ENCODE assay signal across 15 cellular contexts in genomic region chr11:66237867-66238266, GRCh38. TPM values are rescaled to one million over a fixed set of nuclear protein-coding genes. Genes with fewer than 3 reads are reported as not detected.
DNase-seq lines count a peak whose midpoint lies in the region; ATAC-seq and TF ChIP-seq lines count a peak whose summit lies in the region.
"Had no signal": no experiment of that assay in that cellular context is flagged by ENCODE, and none has a peak within 500 bp of the region (broad histone marks: within the 10 kb centered on the region; RNA-seq: fewer than 3 reads in every experiment).

No MANE protein-coding gene starts in this region.

- H3K27ac Mint-ChIP-seq in CD4-positive, CD25-positive, alpha-beta regulatory T cell: peak overlapping the region in 2 of 3 donors; percentile 20 to 83
- H3K27ac Mint-ChIP-seq in immature natural killer cell (peak overlapping the region; percentile 78 to 88 (median 88)), HFFc6 (no peak overlapping the region)

- no peaks in the 10 kb centered on the region for H3K27me3 Mint-ChIP-seq in CD4-positive, CD25-positive, alpha-beta regulatory T cell
- H3K27me3 Mint-ChIP-seq in immature natural killer cell (ENCODE audit: low read depth in 3 of 3) (peaks cover 3 to 9% (median 8%) of the 10 kb centered on the region in 3 donors), HFFc6 (ENCODE audit: insufficient read depth) (peaks cover 3% of the 10 kb centered on the region; the same call in 1 of the 2 replicates)
- H3K27me3 Mint-ChIP-seq: CD8-positive, alpha-beta memory T cell had no signal

- H3K4me2 ChIP-seq in BLaER1: peak overlapping the region; percentile 79
- H3K4me2 ChIP-seq: PC-9 had no signal

- H3K4me1 Mint-ChIP-seq in CD4-positive, CD25-positive, alpha-beta regulatory T cell: peaks cover 0 to 5% (median 0%) of the 10 kb centered on the region in 4 donors
- H3K4me1 Mint-ChIP-seq in immature natural killer cell (peaks cover 27 to 30% of the 10 kb centered on the region in 2 donors), HFFc6 (ENCODE audit: low read depth) (no peaks in the 10 kb centered on the region)
- H3K4me1 Mint-ChIP-seq: CD8-positive, alpha-beta memory T cell had no signal

- H3K36me3 Mint-ChIP-seq in CD4-positive, CD25-positive, alpha-beta regulatory T cell: peaks cover 51% of the 10 kb centered on the region
- H3K36me3 Mint-ChIP-seq in immature natural killer cell (peaks cover 19 to 49% (median 30%) of the 10 kb centered on the region in 3 donors), HFFc6 (ENCODE audit: low read depth) (peaks cover 11% of the 10 kb centered on the region; the same call in 1 of the 2 replicates)

- H3K27ac ChIP-seq in BLaER1 (peak overlapping the region; percentile 93), VCaP (no peak overlapping the region)
- no peak overlapping the region for H3K27ac ChIP-seq in CD4-positive, CD25-positive, alpha-beta regulatory T cell (ENCODE audit: insufficient read depth, low read length, poor library complexity, severe bottlenecking)
- H3K27ac ChIP-seq: PC-9 had no signal

- DNase-seq in CD4-positive, CD25-positive, alpha-beta regulatory T cell: no peak
- no peak for DNase-seq in immature natural killer cell
- no peak for DNase-seq in superior temporal gyrus (ENCODE audit: extremely low spot score)
- no peak for DNase-seq in HFFc6
- DNase-seq: CD8-positive, alpha-beta memory T cell; DMS79; KG1; NCI-H1436; NCI-H2029 treated with DMSO at 0.1 percent for 48 hours; NCI-H82; PC-9 had no signal

- ATAC-seq in CD4-positive, CD25-positive, alpha-beta regulatory T cell (ENCODE audit: low read depth in 2 of 2): no peak
- ATAC-seq in GM21786 (IDR thresholded peaks at IDR 0.05; ENCODE audit: unreplicated experiment): no peak
- ATAC-seq: HepG2 had no signal

- TF ChIP-seq CTCF in VCaP (conservative IDR thresholded peaks at IDR 0.05) (peak; percentile 45), HFFc6 (IDR thresholded peaks at IDR 0.05) (no peak)

- no peaks in the 10 kb centered on the region for H3K9me3 ChIP-seq in BLaER1
- no peaks in the 10 kb centered on the region for H3K9me3 ChIP-seq in CD4-positive, CD25-positive, alpha-beta regulatory T cell (ENCODE audit: control insufficient read depth in 2 of 2, low read length in 2 of 2)

- no peak overlapping the region for H3K4me3 ChIP-seq in BLaER1
- no peak overlapping the region for H3K4me3 ChIP-seq in CD4-positive, CD25-positive, alpha-beta regulatory T cell (ENCODE audit: low read depth, low read length)
- H3K4me3 ChIP-seq: PC-9 had no signal

- no peaks in the 10 kb centered on the region for H3K9me3 Mint-ChIP-seq in CD4-positive, CD25-positive, alpha-beta regulatory T cell
- H3K9me3 Mint-ChIP-seq in immature natural killer cell (no peaks in the 10 kb centered on the region), HFFc6 (no peaks in the 10 kb centered on the region)
- H3K9me3 Mint-ChIP-seq: CD8-positive, alpha-beta memory T cell had no signal

- H3K36me3 ChIP-seq in BLaER1: peaks cover 43% of the 10 kb centered on the region
- H3K36me3 ChIP-seq in CD4-positive, CD25-positive, alpha-beta regulatory T cell (ENCODE audit: control insufficient read depth, insufficient read depth, low read length): peaks cover 88% of the 10 kb centered on the region

- H3K27me3 ChIP-seq in BLaER1: no peaks in the 10 kb centered on the region
- no peaks in the 10 kb centered on the region for H3K27me3 ChIP-seq in CD4-positive, CD25-positive, alpha-beta regulatory T cell (ENCODE audit: control insufficient read depth, insufficient read depth, low read length)

- peaks cover 93% of the 10 kb centered on the region for H3K4me1 ChIP-seq in BLaER1
- H3K4me1 ChIP-seq in CD4-positive, CD25-positive, alpha-beta regulatory T cell (ENCODE audit: control insufficient read depth, insufficient read depth, low read length, poor library complexity, severe bottlenecking): no peaks in the 10 kb centered on the region

- no peaks in the 10 kb centered on the region for H4K20me1 ChIP-seq in BLaER1

- no peak overlapping the region for H3K4me3 Mint-ChIP-seq in CD4-positive, CD25-positive, alpha-beta regulatory T cell
- H3K4me3 Mint-ChIP-seq in immature natural killer cell: peak overlapping the region; percentile 52 to 80 (median 58)
- no peak overlapping the region for H3K4me3 Mint-ChIP-seq in HFFc6
- H3K4me3 Mint-ChIP-seq: CD8-positive, alpha-beta memory T cell had no signal

- H3K9ac ChIP-seq in BLaER1: no peak overlapping the region

RNA-seq across cellular contexts. Expression of gene KLC2, which starts 19.6 kb away (rescaled TPM):
- 42.1 TPM for total RNA-seq in CD4-positive, CD25-positive, alpha-beta regulatory T cell
- 1 to 10 TPM; 2.5 to 3.8 (median 3.3) TPM for polyA plus RNA-seq in CD4-positive, CD25-positive, alpha-beta regulatory T cell
- 1 to 10 TPM; 1.6 to 7.1 (median 3.9) TPM for polyA plus RNA-seq in immature natural killer cell
- total RNA-seq in HFFc6 (2021; fragmentation: NEBNext Ultra II Directional; extraction: Animal tissue kit (Norgen Biotek cat#: 25700)): 10 to 100 TPM; 43.4 to 51.9 (median 46.0) TPM

RNA-seq across cellular contexts. Expression of gene RAB1B, which starts 30.6 kb away (rescaled TPM):
- 79.6 TPM for total RNA-seq in CD4-positive, CD25-positive, alpha-beta regulatory T cell
- 10 to 100 TPM; 13.1 to 19.6 (median 15.1) TPM for polyA plus RNA-seq in CD4-positive, CD25-positive, alpha-beta regulatory T cell
- 10 to 100 TPM; 22.9 to 33.2 (median 25.8) TPM for polyA plus RNA-seq in immature natural killer cell
- total RNA-seq in HFFc6 (2021; fragmentation: NEBNext Ultra II Directional; extraction: Animal tissue kit (Norgen Biotek cat#: 25700)): 100 to 1,000 TPM; 220 to 272 (median 246) TPM

RNA-seq across cellular contexts. Expression of gene CNIH2, which starts 40.1 kb away (rescaled TPM):
- total RNA-seq in CD4-positive, CD25-positive, alpha-beta regulatory T cell: 4.5 TPM
- polyA plus RNA-seq in CD4-positive, CD25-positive, alpha-beta regulatory T cell: not detected
- not detected for polyA plus RNA-seq in immature natural killer cell
- 1 to 10 TPM in 3 of 6 experiments, under 1 TPM in 3; 0.73 to 1.9 (median 1.1) TPM for total RNA-seq in HFFc6 (2021; fragmentation: NEBNext Ultra II Directional; extraction: Animal tissue kit (Norgen Biotek cat#: 25700))
- polyA plus RNA-seq: CD8-positive, alpha-beta memory T cell had no signal

RNA-seq across cellular contexts. Expression of gene YIF1A, which starts 51.1 kb away (rescaled TPM):
- total RNA-seq in CD4-positive, CD25-positive, alpha-beta regulatory T cell: 29.3 TPM
- polyA plus RNA-seq in CD4-positive, CD25-positive, alpha-beta regulatory T cell: 10 to 100 TPM; 48.3 to 71.3 (median 55.3) TPM
- 10 to 100 TPM; 55.7 to 85.2 (median 62.1) TPM for polyA plus RNA-seq in immature natural killer cell
- total RNA-seq in HFFc6 (2021; fragmentation: NEBNext Ultra II Directional; extraction: Animal tissue kit (Norgen Biotek cat#: 25700)): 100 to 1,000 TPM; 150 to 183 (median 153) TPM

RNA-seq across cellular contexts. Expression of gene TMEM151A, which starts 53.8 kb away (rescaled TPM):
- not detected for total RNA-seq in CD4-positive, CD25-positive, alpha-beta regulatory T cell
- not detected for polyA plus RNA-seq in CD4-positive, CD25-positive, alpha-beta regulatory T cell
- not detected for polyA plus RNA-seq in immature natural killer cell
- total RNA-seq in HFFc6 (2021; fragmentation: NEBNext Ultra II Directional; extraction: Animal tissue kit (Norgen Biotek cat#: 25700)): under 1 TPM in 2 of 6 experiments, not detected in 4; 0.07 to 0.11 TPM
- total RNA-seq: CD8-positive, alpha-beta memory T cell had no signal
- polyA plus RNA-seq: CD8-positive, alpha-beta memory T cell had no signal

Comparison
In these comparisons a context has a peak if more than half of its experiments do, and no peak if none do; other contexts are left out.
1. H3K4me3 Mint-ChIP-seq: peak in immature natural killer cell (5 of 5); none in CD4-positive, CD25-positive, alpha-beta regulatory T cell (0 of 4) and HFFc6 (single experiment).